In genomic region chr13:21240586-21240985, GRCh38 we compare ENCODE assay signal across 14 cellular contexts.
DNase-seq lines count a peak whose midpoint lies in the region; ATAC-seq and TF ChIP-seq lines count a peak whose summit lies in the region.
"Had no signal": no experiment of that assay in that cellular context is flagged by ENCODE, and none has a peak within 500 bp of the region (broad histone marks: within the 10 kb centered on the region; RNA-seq: fewer than 3 reads in every experiment).

No MANE protein-coding gene starts in this region.

- no peaks in the 10 kb centered on the region for H3K36me3 Mint-ChIP-seq in natural killer cell treated with Interleukin-12 subunit alpha and Interleukin-12 subunit beta and Interleukin-15 and Interleukin-18, amount 100 ng/mL, for 72 hours
- H3K36me3 Mint-ChIP-seq: brain had no signal

- H3K27me3 ChIP-seq in BLaER1: no peaks in the 10 kb centered on the region
- H3K27me3 ChIP-seq: ovary, suprapubic skin had no signal

- peaks cover 0 to 6% of the 10 kb centered on the region in 2 donors for H3K4me1 Mint-ChIP-seq in natural killer cell treated with Interleukin-12 subunit alpha and Interleukin-12 subunit beta and Interleukin-15 and Interleukin-18, amount 100 ng/mL, for 72 hours (ENCODE audit: low read depth in 2 of 2)

- no peak overlapping the region for H3K27ac Mint-ChIP-seq in natural killer cell treated with Interleukin-12 subunit alpha and Interleukin-12 subunit beta and Interleukin-15 and Interleukin-18, amount 100 ng/mL, for 72 hours
- H3K27ac Mint-ChIP-seq: brain had no signal

- H3K4me3 ChIP-seq in BLaER1: no peak overlapping the region
- H3K4me3 ChIP-seq: ovary, suprapubic skin had no signal

- no peaks in the 10 kb centered on the region for H3K36me3 ChIP-seq in BLaER1
- H3K36me3 ChIP-seq: ovary, suprapubic skin had no signal

- peaks cover 9% of the 10 kb centered on the region for H3K4me1 ChIP-seq in BLaER1
- H3K4me1 ChIP-seq: Caco-2, suprapubic skin had no signal

- H3K27ac ChIP-seq in BLaER1: no peak overlapping the region
- H3K27ac ChIP-seq: ovary, suprapubic skin had no signal

- H3K27me3 Mint-ChIP-seq in natural killer cell treated with Interleukin-12 subunit alpha and Interleukin-12 subunit beta and Interleukin-15 and Interleukin-18, amount 100 ng/mL, for 72 hours: peaks cover 5% of the 10 kb centered on the region in 2 donors

- TF ChIP-seq POLR2A in GM18505 (IDR thresholded peaks at IDR 0.05; ENCODE audit: borderline replicate concordance, extremely low read depth, insufficient read depth, insufficient read length): no peak

- peak overlapping the region; percentile 26 for H3K4me2 ChIP-seq in BLaER1

- no peak overlapping the region for H3K9ac ChIP-seq in BLaER1

- H3K9me3 ChIP-seq in BLaER1: no peaks in the 10 kb centered on the region
- H3K9me3 ChIP-seq: Caco-2, ovary, suprapubic skin had no signal

- ATAC-seq in natural killer cell treated with Interleukin-12 subunit alpha and Interleukin-12 subunit beta and Interleukin-15 and Interleukin-18, amount 100 ng/mL, for 72 hours: no peak
- no peak for ATAC-seq in HG03442 (IDR thresholded peaks at IDR 0.05; ENCODE audit: unreplicated experiment)
- no peak for ATAC-seq in GM18505 (IDR thresholded peaks at IDR 0.05; ENCODE audit: unreplicated experiment)

- H3K9me3 Mint-ChIP-seq in natural killer cell treated with Interleukin-12 subunit alpha and Interleukin-12 subunit beta and Interleukin-15 and Interleukin-18, amount 100 ng/mL, for 72 hours: no peaks in the 10 kb centered on the region

- H3K4me3 Mint-ChIP-seq in natural killer cell treated with Interleukin-12 subunit alpha and Interleukin-12 subunit beta and Interleukin-15 and Interleukin-18, amount 100 ng/mL, for 72 hours: no peak overlapping the region
- H3K4me3 Mint-ChIP-seq: brain had no signal

- H4K20me1 ChIP-seq in BLaER1: no peaks in the 10 kb centered on the region

- DNase-seq in HT1080 (ENCODE audit: low read depth): peak; percentile 74
- DNase-seq in amniotic epithelial cell (ENCODE audit: low read depth): peak; percentile 15
- DNase-seq in kidney tubule cell (ENCODE audit: low spot score): peak; percentile 86
- DNase-seq in natural killer cell treated with Interleukin-12 subunit alpha and Interleukin-12 subunit beta and Interleukin-15 and Interleukin-18, amount 100 ng/mL, for 72 hours (ENCODE audit: low spot score): no peak
- no peak for DNase-seq in stimulated activated CD4-positive, alpha-beta T cell treated with anti-CD3 and anti-CD28 coated beads, Interleukin-15, amount 100 ng/mL, for 24 hours
- DNase-seq: Caco-2, NCI-H1694 treated with DMSO at 0.1 percent for 48 hours, ovary, T-helper 9 cell had no signal

Comparison
In these comparisons a context has a peak if more than half of its experiments do, and no peak if none do; other contexts are left out.
1. DNase-seq: peak in HT1080 (single experiment), amniotic epithelial cell (single experiment) and kidney tubule cell (single experiment); none in natural killer cell treated with Interleukin-12 subunit alpha and Interleukin-12 subunit beta and Interleukin-15 and Interleukin-18, amount 100 ng/mL, for 72 hours (single experiment) and stimulated activated CD4-positive, alpha-beta T cell treated with anti-CD3 and anti-CD28 coated beads, Interleukin-15, amount 100 ng/mL, for 24 hours (single experiment).